In genomic region chr3:65749066-65749465, GRCh38 we compare ENCODE assay signal across 22 cellular contexts.
A peak's percentile ranks its signal among the peaks of the same experiment; 100 is the strongest.
DNase-seq lines count a peak whose midpoint lies in the region; ATAC-seq, FAIRE-seq and TF ChIP-seq lines count a peak whose summit lies in the region.
"Had no signal": no experiment of that assay in that cellular context is flagged by ENCODE, and none has a peak within 500 bp of the region (broad histone marks: within the 10 kb centered on the region; RNA-seq: fewer than 3 reads in every experiment).

No MANE protein-coding gene starts in this region.

- TF ChIP-seq RAD21 in HepG2 (CRISPR knock-in tag; IDR thresholded peaks at IDR 0.05) = no peak

- H4K20me1 ChIP-seq in HepG2 (ENCODE audit: insufficient read depth, low read length) = peaks cover 33% of the 10 kb centered on the region

- no peak overlapping the region for H2AFZ ChIP-seq in HepG2 (ENCODE audit: low read length)

- POLR2A ChIA-PET in HepG2 (lab: Yijun Ruan, JAX) = no interaction called here

- no peaks in the 10 kb centered on the region for H3K9me3 ChIP-seq in HepG2 (ENCODE audit: low read length)
- H3K9me3 ChIP-seq in right lobe of liver = no peaks in the 10 kb centered on the region
- no peaks in the 10 kb centered on the region for H3K9me3 ChIP-seq in SJCRH30 (replicated peaks)

- in situ Hi-C loops in HepG2 (cut with HindIII; ENCODE audit: extremely low pct_ligation_motif_present, low pct_unique_long_range_greater_than_20kb) = no loop called here

- peaks cover 19% of the 10 kb centered on the region for H3K79me2 ChIP-seq in HepG2 (ENCODE audit: insufficient read depth, low read length)

- intact Hi-C loops in HepG2 (cut with micrococcal nuclease; ENCODE audit: unreplicated experiment) = no loop called here
- intact Hi-C loops in right lobe of liver (cut with DNase I) = loop anchor here in 1 of 2 donors (10.0 kb wide), 1 partner anchor 314 kb away; no protein-coding TSS in a partner anchor

- H3K4me3 ChIP-seq in HepG2 (replicated peaks in 1 of 3; ENCODE audit: insufficient read depth in 1 of 3, low read depth in 2 of 3, low read length in 3 of 3) (no peak overlapping the region), right lobe of liver (no peak overlapping the region), fibroblast of pulmonary artery (replicated peaks; ENCODE audit: low read depth, low read length) (no peak overlapping the region), SJCRH30 (no peak overlapping the region)

- H3K9ac ChIP-seq in HepG2 (ENCODE audit: insufficient read depth, low read depth, low read length) = no peak overlapping the region

- H3K4me2 ChIP-seq in HepG2 (ENCODE audit: low read depth, low read length) = no peak overlapping the region

- H3K36me3 ChIP-seq in HepG2 (replicated peaks in 1 of 2; ENCODE audit: control insufficient read depth in 1 of 2, insufficient read depth in 2 of 2, low read length in 2 of 2) = peaks cover 0 to 3% of the 10 kb centered on the region in 2 experiments; a peak in 2 of 5 replicates
- no peaks in the 10 kb centered on the region for H3K36me3 ChIP-seq in right lobe of liver
- no peaks in the 10 kb centered on the region for H3K36me3 ChIP-seq in SJCRH30

- H3K27ac ChIP-seq in HepG2 (ENCODE audit: extremely low read length, insufficient read depth, low read length) = no peak overlapping the region
- no peak overlapping the region for H3K27ac ChIP-seq in right lobe of liver
- H3K27ac ChIP-seq in SJCRH30 = no peak overlapping the region
- H3K27ac ChIP-seq: C4-2B, HL-60 had no signal

- CTCF ChIA-PET in HepG2 (lab: Yijun Ruan, JAX; ENCODE audit: low intra/inter-chr PET ratio, low total read pairs) = no interaction called here

- TF ChIP-seq EP300 in HepG2 (IDR thresholded peaks at IDR 0.05; ENCODE audit: low read depth in 2 of 2, low read length in 2 of 2) = no peak
- TF ChIP-seq EP300 in HepG2 (CRISPR knock-in tag; IDR thresholded peaks at IDR 0.05; ENCODE audit: borderline replicate concordance) = no peak

- no peaks in the 10 kb centered on the region for H3K4me1 ChIP-seq in HepG2 (ENCODE audit: insufficient read depth, low read length)
- H3K4me1 ChIP-seq in right lobe of liver = no peaks in the 10 kb centered on the region
- H3K4me1 ChIP-seq in SJCRH30 = no peaks in the 10 kb centered on the region

- TF ChIP-seq CTCF in HepG2 (CRISPR knock-in tag; IDR thresholded peaks at IDR 0.05) (no peak), right lobe of liver (IDR thresholded peaks at IDR 0.05) (no peak), fibroblast of pulmonary artery (IDR thresholded peaks at IDR 0.05; ENCODE audit: low read length, missing control alignments) (no peak)

- WGBS in HepG2 (ENCODE audit: low lambda C conversion rate) = 71% methylated on average over 1 of the region's 1 CpG
- 83% methylated on average over 1 of the region's 1 CpG for WGBS in right lobe of liver (ENCODE audit: insufficient coverage, low coverage, low lambda C conversion rate, missing lambda C conversion rate)

- DNase-seq in HepG2 (ENCODE audit: low spot score) (no peak), right lobe of liver (no peak), amniotic epithelial cell (ENCODE audit: low read depth) (peak; percentile 66), fibroblast of pulmonary artery (ENCODE audit: low read depth) (peak; percentile 7), COLO829 (ENCODE audit: low spot score) (no peak), SIG-M5 treated with dmso at 0.1 percent for 504 hours (lab: John Stamatoyannopoulos, UW; ENCODE audit: unreplicated experiment) (no peak), SJCRH30 (no peak)
- DNase-seq: ACHN; AML-193; CD4-positive, alpha-beta T cell; DMS153; DMS79; GDM1; GOT3; H7; HFFc6 had no signal

- TF ChIP-seq POLR2A in HepG2 (IDR thresholded peaks at IDR 0.05; ENCODE audit: insufficient read depth in 1 of 2, low read depth in 2 of 2, low read length in 2 of 2) = no peak
- TF ChIP-seq POLR2A in right lobe of liver (IDR thresholded peaks at IDR 0.05) = no peak

- no peak for ATAC-seq in HepG2
- no peak for ATAC-seq in right lobe of liver
- ATAC-seq: HCT116 had no signal

- no peaks in the 10 kb centered on the region for H3K27me3 ChIP-seq in HepG2 (ENCODE audit: control insufficient read depth in 1 of 2, insufficient read depth in 2 of 2, low read length in 2 of 2)
- H3K27me3 ChIP-seq in right lobe of liver = no peaks in the 10 kb centered on the region
- no peaks in the 10 kb centered on the region for H3K27me3 ChIP-seq in SJCRH30

- BruUV-seq in HepG2 (replicated peaks; lab: Mats Ljungman, UMichigan) = no TSS peak

- FAIRE-seq in HepG2 (lab: Jason Lieb, UNC) = no peak
- FAIRE-seq: A204.1, GM12892, GM18507 had no signal

TF ChIP-seq in HepG2, 621 proteins besides CTCF, POLR2A, EP300 and RAD21:
- TF ChIP-seq ATF2 (CRISPR knock-in tag; IDR thresholded peaks at IDR 0.05) (no peak), CEBPB (IDR thresholded peaks at IDR 0.05; ENCODE audit: borderline replicate concordance, low read depth, low read length) (peak; percentile 29; the same call in 1 of the 2 replicates)

Comparison
In these comparisons a context has a peak if more than half of its experiments do, and no peak if none do; other contexts are left out.
1. DNase-seq: peak in amniotic epithelial cell (single experiment) and fibroblast of pulmonary artery (single experiment); none in HepG2 (single experiment), right lobe of liver (0 of 3), COLO829 (single experiment), SIG-M5 treated with dmso at 0.1 percent for 504 hours (single experiment) and SJCRH30 (0 of 2).